ENCODE assay signal across 17 cellular contexts in the genomic region with DNA sequence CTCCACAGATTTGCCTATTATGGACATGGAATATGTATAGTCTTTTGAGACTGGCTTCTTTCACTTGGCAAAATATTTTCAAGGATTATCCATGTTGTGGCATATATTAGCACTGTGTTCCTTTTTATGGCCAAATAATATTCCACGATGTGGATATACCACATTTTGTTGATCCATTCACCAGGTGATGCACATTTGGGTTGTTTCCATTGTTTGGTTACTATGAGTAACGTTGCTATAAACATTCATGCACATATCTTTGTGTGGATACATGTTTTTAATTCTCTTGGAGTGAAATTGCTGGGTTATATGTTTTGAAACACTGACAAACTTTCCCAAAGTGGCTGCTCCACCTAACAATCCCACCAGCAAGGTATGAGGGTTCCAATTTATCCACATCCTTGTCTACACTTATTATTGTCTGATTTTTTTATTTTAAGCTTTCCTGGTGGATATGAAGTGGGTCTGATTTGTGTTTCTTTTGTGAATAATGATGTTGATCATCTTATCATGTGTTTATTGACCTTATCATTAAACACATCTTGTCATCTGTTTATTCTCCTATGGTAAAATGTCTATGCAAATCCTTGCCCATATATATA.
DNase-seq lines count a peak whose midpoint lies in the region; ATAC-seq, FAIRE-seq and TF ChIP-seq lines count a peak whose summit lies in the region.
"Had no signal": no experiment of that assay in that cellular context is flagged by ENCODE, and none has a peak within 500 bp of the region (broad histone marks: within the 10 kb centered on the region; RNA-seq: fewer than 3 reads in every experiment).

No MANE protein-coding gene starts in this region.

- no peaks in the 10 kb centered on the region for H4K20me1 ChIP-seq in astrocyte (ENCODE audit: insufficient read depth, low read length)
- H4K20me1 ChIP-seq: BLaER1 treated with 17β-estradiol and CSF1 and Interleukin-3, amounts not matched to agents 10 nM and 100 nM had no signal

- H3K9me3 ChIP-seq in astrocyte (ENCODE audit: insufficient read depth, low read depth, low read length) = no peaks in the 10 kb centered on the region

- DNase-seq in HFFc6 = no peak
- no peak for DNase-seq in astrocyte (ENCODE audit: low read depth)
- DNase-seq in epithelial cell of prostate (ENCODE audit: low read depth, low spot score) = no peak
- no peak for DNase-seq in substantia nigra (lab: John Stamatoyannopoulos, UW)
- no peak for DNase-seq in HK-2 (ENCODE audit: unreplicated experiment)
- DNase-seq in NCI-H1694 (lab: John Stamatoyannopoulos, UW) = no peak
- no peak for DNase-seq in stimulated activated naive CD8-positive, alpha-beta T cell treated with anti-CD3 and anti-CD28 coated beads, Interleukin-15, amount 100 ng/mL, for 72 hours
- DNase-seq: CD8-positive, alpha-beta T cell; DND-41; H9; KBM-7; NCI-H1417 treated with DMSO at 0.1 percent for 48 hours; NCI-H1930; NCI-H524 treated with DMSO at 0.1 percent for 48 hours; SJCRH30 had no signal

- 0 out of 2 replicates have a peak overlapping the region, but pooled peaks have one; percentile 94 for H3K27ac Mint-ChIP-seq in HFFc6
- peak overlapping the region; percentile 22 for H3K27ac Mint-ChIP-seq in astrocyte (ENCODE audit: unreplicated experiment)
- peak overlapping the region in 1 of 2 donors; percentile 74 for H3K27ac Mint-ChIP-seq in stimulated activated naive CD8-positive, alpha-beta T cell treated with anti-CD3 and anti-CD28 coated beads, Interleukin-15, amount 100 ng/mL, for 72 hours
- H3K27ac Mint-ChIP-seq: CD8-positive, alpha-beta T cell; H9 had no signal

- no peak overlapping the region for H3K4me3 ChIP-seq in ACC112 (ENCODE audit: low read depth, low read length)
- H3K4me3 ChIP-seq in astrocyte (ENCODE audit: insufficient read depth, low read depth, low read length) = no peak overlapping the region
- H3K4me3 ChIP-seq: BLaER1 treated with 17β-estradiol and CSF1 and Interleukin-3, amounts not matched to agents 10 nM and 100 nM; SJCRH30 had no signal

- H3K4me1 ChIP-seq in ACC112 (ENCODE audit: control insufficient read depth, insufficient read depth, low read length, unreplicated experiment) (peaks cover 47% of the 10 kb centered on the region), astrocyte (ENCODE audit: insufficient read depth, low read length) (peaks cover 37% of the 10 kb centered on the region)

- peak; percentile 43 for FAIRE-seq in astrocyte (lab: Jason Lieb, UNC)

- H2AFZ ChIP-seq in ACC112 (ENCODE audit: low read length, unreplicated experiment) (no peak overlapping the region), astrocyte (ENCODE audit: low read depth, low read length) (no peak overlapping the region)

- H3K36me3 Mint-ChIP-seq in HFFc6 (ENCODE audit: low read depth) (peaks cover 4% of the 10 kb centered on the region), astrocyte (ENCODE audit: low read depth, unreplicated experiment) (no peaks in the 10 kb centered on the region)
- H3K36me3 Mint-ChIP-seq: CD8-positive, alpha-beta T cell had no signal

- H3K36me3 ChIP-seq in ACC112 (ENCODE audit: insufficient read depth, low read length) = peaks cover 4% of the 10 kb centered on the region; the same call in 1 of the 2 replicates
- H3K36me3 ChIP-seq in astrocyte (ENCODE audit: insufficient read depth, low read length) = no peaks in the 10 kb centered on the region
- H3K36me3 ChIP-seq: BLaER1 treated with 17β-estradiol and CSF1 and Interleukin-3, amounts not matched to agents 10 nM and 100 nM; SJCRH30 had no signal

- no peak overlapping the region for H3K4me2 ChIP-seq in astrocyte (ENCODE audit: low read length)
- H3K4me2 ChIP-seq: BLaER1 treated with 17β-estradiol and CSF1 and Interleukin-3, amounts not matched to agents 10 nM and 100 nM had no signal

- peak overlapping the region; percentile 68; the same call in 1 of the 2 replicates for H3K27ac ChIP-seq in ACC112 (ENCODE audit: low read depth, low read length)
- no peak overlapping the region for H3K27ac ChIP-seq in astrocyte (ENCODE audit: low read depth, low read length)
- H3K27ac ChIP-seq in epithelial cell of prostate = peak overlapping the region; percentile 98
- no peak overlapping the region for H3K27ac ChIP-seq in substantia nigra (ENCODE audit: low read depth, low read length, poor library complexity, severe bottlenecking)
- H3K27ac ChIP-seq: BLaER1 treated with 17β-estradiol and CSF1 and Interleukin-3, amounts not matched to agents 10 nM and 100 nM had no signal

- H3K4me3 Mint-ChIP-seq in HFFc6 = no peak overlapping the region
- H3K4me3 Mint-ChIP-seq in astrocyte (ENCODE audit: unreplicated experiment) = no peak overlapping the region
- no peak overlapping the region for H3K4me3 Mint-ChIP-seq in stimulated activated naive CD8-positive, alpha-beta T cell treated with anti-CD3 and anti-CD28 coated beads, Interleukin-15, amount 100 ng/mL, for 72 hours
- H3K4me3 Mint-ChIP-seq: CD8-positive, alpha-beta T cell; H9 had no signal

- H3K27me3 ChIP-seq in ACC112 (ENCODE audit: insufficient read depth, low read length) (no peaks in the 10 kb centered on the region), astrocyte (ENCODE audit: insufficient read depth, low read length) (no peaks in the 10 kb centered on the region)
- H3K27me3 ChIP-seq: BLaER1 treated with 17β-estradiol and CSF1 and Interleukin-3, amounts not matched to agents 10 nM and 100 nM; SJCRH30 had no signal

- no peaks in the 10 kb centered on the region for H3K27me3 Mint-ChIP-seq in HFFc6 (ENCODE audit: insufficient read depth)
- no peaks in the 10 kb centered on the region for H3K27me3 Mint-ChIP-seq in astrocyte (ENCODE audit: low read depth, unreplicated experiment)
- no peaks in the 10 kb centered on the region for H3K27me3 Mint-ChIP-seq in stimulated activated naive CD8-positive, alpha-beta T cell treated with anti-CD3 and anti-CD28 coated beads, Interleukin-15, amount 100 ng/mL, for 72 hours

- ATAC-seq in stimulated activated naive CD8-positive, alpha-beta T cell treated with anti-CD3 and anti-CD28 coated beads, Interleukin-15, amount 100 ng/mL, for 72 hours = no peak
- ATAC-seq: CD8-positive, alpha-beta T cell had no signal

- no peak overlapping the region for H3K9ac ChIP-seq in astrocyte (ENCODE audit: low read length)
- H3K9ac ChIP-seq: BLaER1 treated with 17β-estradiol and CSF1 and Interleukin-3, amounts not matched to agents 10 nM and 100 nM had no signal

- H3K4me1 Mint-ChIP-seq in HFFc6 (ENCODE audit: low read depth) = peaks cover 78% of the 10 kb centered on the region
- H3K4me1 Mint-ChIP-seq in astrocyte (ENCODE audit: low read depth, unreplicated experiment) = peaks cover 47% of the 10 kb centered on the region
- H3K4me1 Mint-ChIP-seq in stimulated activated naive CD8-positive, alpha-beta T cell treated with anti-CD3 and anti-CD28 coated beads, Interleukin-15, amount 100 ng/mL, for 72 hours = no peaks in the 10 kb centered on the region

- H3K9me3 Mint-ChIP-seq in HFFc6 = no peaks in the 10 kb centered on the region
- peaks cover 4% of the 10 kb centered on the region for H3K9me3 Mint-ChIP-seq in astrocyte (ENCODE audit: unreplicated experiment)
- H3K9me3 Mint-ChIP-seq in stimulated activated naive CD8-positive, alpha-beta T cell treated with anti-CD3 and anti-CD28 coated beads, Interleukin-15, amount 100 ng/mL, for 72 hours = peaks cover 0 to 4% of the 10 kb centered on the region in 2 donors

- no peaks in the 10 kb centered on the region for H3K79me2 ChIP-seq in ACC112 (ENCODE audit: control insufficient read depth, insufficient read depth, low read length, unreplicated experiment)
- no peaks in the 10 kb centered on the region for H3K79me2 ChIP-seq in astrocyte (ENCODE audit: insufficient read depth, low read length)

- TF ChIP-seq CTCF in HFFc6 (IDR thresholded peaks at IDR 0.05) = no peak
- TF ChIP-seq CTCF in astrocyte (IDR thresholded peaks at IDR 0.05; ENCODE audit: insufficient read depth, low read depth, low read length) = no peak

Comparison
In these comparisons a context has a peak if more than half of its experiments do, and no peak if none do; other contexts are left out.
1. H3K27ac ChIP-seq: peak in ACC112 (single experiment) and epithelial cell of prostate (single experiment); none in astrocyte (single experiment) and substantia nigra (single experiment).